ENCODE assay signal across 8 cellular contexts in genomic region chr6:36443951-36444428, GRCh38. TPM values are rescaled to one million over a fixed set of nuclear protein-coding genes. Genes with fewer than 3 reads are reported as not detected.
A peak's percentile ranks its signal among the peaks of the same experiment; 100 is the strongest.
DNase-seq lines count a peak whose midpoint lies in the region; ATAC-seq, FAIRE-seq and TF ChIP-seq lines count a peak whose summit lies in the region.

No MANE protein-coding gene starts in this region.

- no peak for ATAC-seq in HG02571 (IDR thresholded peaks at IDR 0.05; ENCODE audit: unreplicated experiment)

- TF ChIP-seq CTCF in GM10248 (IDR thresholded peaks at IDR 0.05; ENCODE audit: control extremely low read depth, extremely low read depth, low read depth, missing control alignments) (no peak), chondrocyte (IDR thresholded peaks at IDR 0.05) (peak; percentile 51), mesothelial cell of epicardium (IDR thresholded peaks at IDR 0.05; ENCODE audit: unreplicated experiment) (no peak)

- H3K27ac Mint-ChIP-seq in chondrocyte (ENCODE audit: unreplicated experiment): peak overlapping the region; percentile 94
- H3K27ac Mint-ChIP-seq in mesothelial cell of epicardium: peak overlapping the region; percentile 98

- peak overlapping the region; percentile 86 for H3K4me3 ChIP-seq in NT2/D1 (ENCODE audit: insufficient read length, low read depth)

- CTCF ChIA-PET in GM10248 (lab: Yijun Ruan, JAX): interaction anchor here (1.1 to 2.4 kb wide), 5 partner anchors 13 to 22 kb away, joined by 3 to 7 read pairs (median 4); no protein-coding TSS in a partner anchor

- H3K36me3 ChIP-seq in NT2/D1 (ENCODE audit: insufficient read depth, insufficient read length, low read length): peaks cover 22% of the 10 kb centered on the region

- no peaks in the 10 kb centered on the region for H3K27me3 ChIP-seq in NT2/D1 (ENCODE audit: insufficient read depth, insufficient read length)

- TF ChIP-seq POLR2A in GM12892 (IDR thresholded peaks at IDR 0.05; ENCODE audit: low read depth, low read length): no peak

- no peaks in the 10 kb centered on the region for H3K9me3 Mint-ChIP-seq in chondrocyte (ENCODE audit: low read depth)
- H3K9me3 Mint-ChIP-seq in mesothelial cell of epicardium: no peaks in the 10 kb centered on the region

- H3K4me1 Mint-ChIP-seq in chondrocyte (ENCODE audit: low read depth) (peaks cover 42% of the 10 kb centered on the region), mesothelial cell of epicardium (peaks cover 37% of the 10 kb centered on the region)

- peaks cover 2% of the 10 kb centered on the region for H3K4me1 ChIP-seq in NT2/D1 (ENCODE audit: insufficient read depth, insufficient read length)

- peaks cover 3% of the 10 kb centered on the region for H3K36me3 Mint-ChIP-seq in chondrocyte (ENCODE audit: low read depth)
- peaks cover 6% of the 10 kb centered on the region for H3K36me3 Mint-ChIP-seq in mesothelial cell of epicardium

- H3K9me3 ChIP-seq in NT2/D1 (ENCODE audit: insufficient read depth, low read length): peaks cover 8% of the 10 kb centered on the region; the same call in 1 of the 2 replicates

- peak overlapping the region; percentile 94 for H3K4me3 Mint-ChIP-seq in chondrocyte (ENCODE audit: unreplicated experiment)
- peak overlapping the region; percentile 96 for H3K4me3 Mint-ChIP-seq in mesothelial cell of epicardium

- POLR2A ChIA-PET in GM10248 (lab: Yijun Ruan, JAX): interaction anchor here (0.6 kb wide), 1 partner anchor 13 kb away, joined by 5 read pairs; no protein-coding TSS in a partner anchor

- no peaks in the 10 kb centered on the region for H3K27me3 Mint-ChIP-seq in chondrocyte (ENCODE audit: low read depth)
- H3K27me3 Mint-ChIP-seq in mesothelial cell of epicardium (ENCODE audit: low read depth): no peaks in the 10 kb centered on the region

- FAIRE-seq in GM12892 (lab: Jason Lieb, UNC): no peak

- H3K9ac ChIP-seq in NT2/D1 (ENCODE audit: insufficient read length, low read depth): no peak overlapping the region

- DNase-seq in 8988T (peak; percentile 52), GM10248 (ENCODE audit: extremely low spot score) (peak; percentile 26), NT2/D1 (ENCODE audit: low read depth, low spot score) (no peak), chondrocyte (ENCODE audit: low spot score) (no peak), mesothelial cell of epicardium (ENCODE audit: low spot score in 2 of 2, unreplicated experiment in 2 of 2) (no peak), GM12892 (ENCODE audit: insufficient read length) (no peak)
- DNase-seq in stimulated activated CD4-positive, alpha-beta T cell treated with anti-CD3 and anti-CD28 coated beads, Interleukin-2, amount 100 ng/mL, for 48 hours: no peak

RNA-seq across cellular contexts. Expression of gene KCTD20, which starts 1.2 kb away (rescaled TPM):
- total RNA-seq in chondrocyte (76.0 to 92.4 TPM (median 89.1 TPM) in 3 replicates), mesothelial cell of epicardium (38.2 to 44.0 TPM (median 39.9 TPM) in 3 replicates)
- 50.1 TPM for polyA plus RNA-seq in GM12892 (2012; ENCODE audit: missing spikeins)

RNA-seq across cellular contexts. Expression of gene PXT1, which starts 1.3 kb away (rescaled TPM):
- total RNA-seq in chondrocyte: not detected in 3 replicates
- 0.11 TPM in 1 of 3 replicates, not detected in the others for total RNA-seq in mesothelial cell of epicardium
- 0.98 TPM for polyA plus RNA-seq in GM12892 (2012; ENCODE audit: missing spikeins)

RNA-seq across cellular contexts. Expression of gene ETV7, which starts 56.5 kb away (rescaled TPM):
- not detected in 3 replicates for total RNA-seq in chondrocyte
- total RNA-seq in mesothelial cell of epicardium: 0.38 to 0.47 TPM (median 0.45 TPM) in 3 replicates
- polyA plus RNA-seq in GM12892 (2012; ENCODE audit: missing spikeins): 2.9 TPM

Comparison
In these comparisons a context has a peak if more than half of its experiments do, and no peak if none do; other contexts are left out.
1. DNase-seq: peak in 8988T (single experiment) and GM10248 (single experiment); none in NT2/D1 (single experiment), chondrocyte (single experiment), mesothelial cell of epicardium (0 of 2), stimulated activated CD4-positive, alpha-beta T cell treated with anti-CD3 and anti-CD28 coated beads, Interleukin-2, amount 100 ng/mL, for 48 hours (0 of 2) and GM12892 (single experiment).